ENCODE assay signal across 17 cellular contexts in the genomic region with DNA sequence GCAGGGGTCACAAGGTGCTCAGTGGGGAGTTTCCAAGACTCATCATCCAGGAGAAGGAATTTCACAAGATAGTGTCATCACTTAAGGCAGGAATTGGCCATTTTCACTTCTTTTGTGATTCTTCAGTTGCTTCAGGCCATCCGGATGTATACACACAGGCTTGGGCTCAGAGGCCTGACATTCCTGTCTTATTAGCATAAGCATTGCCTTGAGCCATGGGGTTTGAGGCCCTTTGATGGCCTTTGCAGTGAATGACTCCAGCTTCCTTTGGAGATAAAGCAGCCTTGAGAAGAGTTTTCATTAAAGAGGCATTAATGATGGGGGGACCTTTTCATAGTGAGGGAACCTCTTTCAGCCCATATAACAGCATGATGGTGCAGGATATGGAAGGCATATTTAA.
DNase-seq lines count a peak whose midpoint lies in the region; ATAC-seq and TF ChIP-seq lines count a peak whose summit lies in the region.
"Had no signal": no experiment of that assay in that cellular context is flagged by ENCODE, and none has a peak within 500 bp of the region (broad histone marks: within the 10 kb centered on the region; RNA-seq: fewer than 3 reads in every experiment).

No MANE protein-coding gene starts in this region.

- H3K4me1 ChIP-seq in NT2/D1 (ENCODE audit: insufficient read depth, insufficient read length) = no peaks in the 10 kb centered on the region
- no peaks in the 10 kb centered on the region for H3K4me1 ChIP-seq in endodermal cell (ENCODE audit: control insufficient read depth, insufficient read depth, low read length)
- no peaks in the 10 kb centered on the region for H3K4me1 ChIP-seq in neural progenitor cell
- H3K4me1 ChIP-seq: HAP-1 had no signal

- no peaks in the 10 kb centered on the region for H4K20me1 ChIP-seq in neural progenitor cell (ENCODE audit: low read depth)

- H3K4me3 Mint-ChIP-seq in endodermal cell (no peak overlapping the region), neural progenitor cell (no peak overlapping the region)
- H3K4me3 Mint-ChIP-seq: CD8-positive, alpha-beta T cell; HFFc6 had no signal

- H3F3A ChIP-seq in neural progenitor cell (ENCODE audit: low read depth) = no peaks in the 10 kb centered on the region

- H3K36me3 Mint-ChIP-seq in endodermal cell (ENCODE audit: low read depth) = peaks cover 11% of the 10 kb centered on the region
- no peaks in the 10 kb centered on the region for H3K36me3 Mint-ChIP-seq in neural progenitor cell
- H3K36me3 Mint-ChIP-seq: CD8-positive, alpha-beta T cell had no signal

- H3K36me3 ChIP-seq in NT2/D1 (ENCODE audit: insufficient read depth, insufficient read length, low read length) = no peaks in the 10 kb centered on the region
- H3K36me3 ChIP-seq in endodermal cell (ENCODE audit: control insufficient read depth, insufficient read depth, low read length) = no peaks in the 10 kb centered on the region
- no peaks in the 10 kb centered on the region for H3K36me3 ChIP-seq in neural progenitor cell
- H3K36me3 ChIP-seq: HAP-1 had no signal

- H3K9ac ChIP-seq in NT2/D1 (ENCODE audit: insufficient read length, low read depth) = no peak overlapping the region
- H3K9ac ChIP-seq in endodermal cell (ENCODE audit: extremely low read depth, low read length, poor library complexity, severe bottlenecking) = no peak overlapping the region
- no peak overlapping the region for H3K9ac ChIP-seq in neural progenitor cell

- no peak for ATAC-seq in GM19023 (IDR thresholded peaks at IDR 0.05; ENCODE audit: unreplicated experiment)
- ATAC-seq in GM19395 (IDR thresholded peaks at IDR 0.05; ENCODE audit: unreplicated experiment) = no peak
- ATAC-seq: CD8-positive, alpha-beta T cell had no signal

- H3K27ac ChIP-seq in endodermal cell (ENCODE audit: low read depth, low read length) (no peak overlapping the region), neural progenitor cell (no peak overlapping the region)

- H3K9me3 Mint-ChIP-seq in endodermal cell (peaks cover 39% of the 10 kb centered on the region), neural progenitor cell (peaks cover 13% of the 10 kb centered on the region)

- no peaks in the 10 kb centered on the region for H3K79me2 ChIP-seq in neural progenitor cell (ENCODE audit: low read depth)

- peak; percentile 71 for DNase-seq in NT2/D1 (ENCODE audit: low read depth, low spot score)
- peak; percentile 58 for DNase-seq in endodermal cell
- peak; percentile 53 for DNase-seq in islet precursor cell
- peak; percentile 5 for DNase-seq in neural progenitor cell (ENCODE audit: low spot score)
- no peak for DNase-seq in foreskin melanocyte
- DNase-seq in NCI-H128 (lab: John Stamatoyannopoulos, UW; ENCODE audit: unreplicated experiment) = no peak
- DNase-seq: C1 segment of cervical spinal cord; CD8-positive, alpha-beta T cell; DMS 273 treated with DMSO at 0.1 percent for 48 hours; DMS79; EL; GF-D8; GOT3; HFFc6 had no signal

- no peak overlapping the region for H2AFZ ChIP-seq in neural progenitor cell (replicated peaks)

- H3K9me3 ChIP-seq in NT2/D1 (ENCODE audit: insufficient read depth, low read length) (peaks cover 40% of the 10 kb centered on the region), endodermal cell (ENCODE audit: control insufficient read depth, low read length) (peaks cover 29% of the 10 kb centered on the region), neural progenitor cell (ENCODE audit: low read depth) (no peaks in the 10 kb centered on the region)
- H3K9me3 ChIP-seq: HAP-1 had no signal

- H3K4me2 ChIP-seq in neural progenitor cell = no peak overlapping the region

- H3K27me3 Mint-ChIP-seq in endodermal cell (ENCODE audit: insufficient read depth) = no peaks in the 10 kb centered on the region
- peaks cover 2% of the 10 kb centered on the region for H3K27me3 Mint-ChIP-seq in neural progenitor cell (ENCODE audit: insufficient read depth, low read depth)

- no peak overlapping the region for H3K27ac Mint-ChIP-seq in endodermal cell
- no peak overlapping the region for H3K27ac Mint-ChIP-seq in neural progenitor cell
- H3K27ac Mint-ChIP-seq: CD8-positive, alpha-beta T cell; HFFc6 had no signal

- WGBS in endodermal cell (ENCODE audit: insufficient coverage in 1 of 2, insufficient read length in 1 of 2), 2 experiments = 90 to 92% methylated on average over 1 of the region's 1 CpG

- H3K27me3 ChIP-seq in NT2/D1 (ENCODE audit: insufficient read depth, insufficient read length) (no peaks in the 10 kb centered on the region), endodermal cell (ENCODE audit: control insufficient read depth, insufficient read depth, low read length, poor library complexity, severe bottlenecking) (no peaks in the 10 kb centered on the region), neural progenitor cell (no peaks in the 10 kb centered on the region)

- TF ChIP-seq CTCF in endodermal cell (conservative IDR thresholded peaks at IDR 0.05) (no peak), neural progenitor cell (IDR thresholded peaks at IDR 0.05) (no peak)

- H3K4me1 Mint-ChIP-seq in endodermal cell (no peaks in the 10 kb centered on the region), neural progenitor cell (no peaks in the 10 kb centered on the region)

- no peak overlapping the region for H3K4me3 ChIP-seq in NT2/D1 (ENCODE audit: insufficient read length, low read depth)
- H3K4me3 ChIP-seq in endodermal cell (ENCODE audit: low read length) = peak overlapping the region; percentile 13
- H3K4me3 ChIP-seq in neural progenitor cell = no peak overlapping the region
- H3K4me3 ChIP-seq: HAP-1 had no signal

Comparison
In these comparisons a context has a peak if more than half of its experiments do, and no peak if none do; other contexts are left out.
1. DNase-seq: peak in NT2/D1 (single experiment), endodermal cell (single experiment), islet precursor cell (single experiment) and neural progenitor cell (single experiment); none in foreskin melanocyte (single experiment) and NCI-H128 (single experiment).